1 cellular context compared by ENCODE assay signal in genomic region chr6:31180500-31180899, GRCh38.
A peak's percentile ranks its signal among the peaks of the same experiment; 100 is the strongest.
TF ChIP-seq lines count a peak whose summit lies in the region.

No MANE protein-coding gene starts in this region.

TF ChIP-seq in H1, 55 proteins besides CTCF, POLR2A, EP300 and RAD21:
- TF ChIP-seq, protein P1, sequence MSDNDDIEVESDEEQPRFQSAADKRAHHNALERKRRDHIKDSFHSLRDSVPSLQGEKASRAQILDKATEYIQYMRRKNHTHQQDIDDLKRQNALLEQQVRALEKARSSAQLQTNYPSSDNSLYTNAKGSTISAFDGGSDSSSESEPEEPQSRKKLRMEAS (IDR thresholded peaks at IDR 0.05), result peak; percentile 83
- TF ChIP-seq RFX5 (IDR thresholded peaks at IDR 0.05; ENCODE audit: borderline replicate concordance, low read depth, low read length) (no peak), SP2 (IDR thresholded peaks at IDR 0.05; ENCODE audit: low read length) (peak; percentile 22; the same call in 1 of the 2 replicates), SP1 (IDR thresholded peaks at IDR 0.05; ENCODE audit: low read depth, low read length) (peak; percentile 86), CHD2 (IDR thresholded peaks at IDR 0.05; ENCODE audit: low read length) (peak; percentile 69; the same call in 1 of the 2 replicates), E2F6 (IDR thresholded peaks at IDR 0.05) (peak; percentile 88), EZH2 (IDR thresholded peaks at IDR 0.05; ENCODE audit: low read depth, low read length, severe bottlenecking) (no peak)
